11 cellular contexts compared by ENCODE assay signal in the genomic region with DNA sequence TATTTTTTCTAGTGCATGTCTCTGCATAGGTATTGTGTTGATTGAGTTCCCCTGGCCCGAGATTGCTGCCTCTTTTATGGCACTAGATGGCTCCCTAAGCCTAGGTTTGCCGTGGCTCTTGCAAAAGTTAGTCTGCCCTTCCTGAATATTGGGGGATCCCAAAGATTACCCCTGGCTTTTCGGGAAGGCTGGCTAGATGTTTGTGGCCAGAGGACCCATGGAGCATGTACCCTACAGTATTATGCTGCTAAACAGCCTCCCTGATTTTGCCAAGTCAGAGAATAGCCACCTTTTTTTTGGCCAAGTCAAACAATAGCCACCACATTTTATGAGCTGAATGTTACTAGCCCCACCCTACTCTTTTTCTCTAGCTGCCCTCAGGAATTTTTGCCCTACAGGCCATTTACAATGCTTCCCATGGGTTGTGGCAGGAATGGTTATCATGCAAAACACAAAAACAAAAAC.
DNase-seq lines count a peak whose midpoint lies in the region; ATAC-seq and TF ChIP-seq lines count a peak whose summit lies in the region.
"Had no signal": no experiment of that assay in that cellular context is flagged by ENCODE, and none has a peak within 500 bp of the region (broad histone marks: within the 10 kb centered on the region; RNA-seq: fewer than 3 reads in every experiment).

No MANE protein-coding gene starts in this region.

- TF ChIP-seq POLR2A in stomach (IDR thresholded peaks at IDR 0.05): no peak

- WGBS in stomach, 5 donors: 9 to 12% (median 11%) methylated on average over 3 of the region's 3 CpGs

- TF ChIP-seq EP300 in stomach (IDR thresholded peaks at IDR 0.05): no peak

- H3K27me3 Mint-ChIP-seq in mesothelial cell of epicardium (ENCODE audit: low read depth): no peaks in the 10 kb centered on the region

- peaks cover 17% of the 10 kb centered on the region for H3K36me3 Mint-ChIP-seq in mesothelial cell of epicardium

- DNase-seq in AG10803 (ENCODE audit: low read depth) (no peak), HCEC 1CT (peak; percentile 2), iPS DF 4.7 (ENCODE audit: extremely low read depth, low spot score) (peak; percentile 58), activated gamma-delta T cell treated with Interleukin-2 at 50 U/mL for 16 hours (no peak), mesothelial cell of epicardium (ENCODE audit: low spot score in 2 of 2, unreplicated experiment in 2 of 2) (no peak), stomach (no peak)
- DNase-seq: effector memory CD8-positive, alpha-beta T cell; natural killer cell; NCI-H226 had no signal

- ATAC-seq in SK-N-SH treated with all-trans-retinoic acid at 6 μM for 48 hours (0 out of 3 replicates have a peak, but pooled peaks have one; percentile 35), GM18511 (IDR thresholded peaks at IDR 0.05; ENCODE audit: unreplicated experiment) (no peak)
- ATAC-seq: effector memory CD8-positive, alpha-beta T cell; natural killer cell had no signal

- H3K27ac ChIP-seq in stomach: no peak overlapping the region

- H3K4me3 ChIP-seq in AG10803 (ENCODE audit: low read length) (no peak overlapping the region), stomach (no peak overlapping the region)

- H3K4me1 ChIP-seq in stomach: no peaks in the 10 kb centered on the region

- no peaks in the 10 kb centered on the region for H3K27me3 ChIP-seq in stomach

- H3K27ac Mint-ChIP-seq in mesothelial cell of epicardium: no peak overlapping the region
- H3K27ac Mint-ChIP-seq: effector memory CD8-positive, alpha-beta T cell; natural killer cell had no signal

- no peak overlapping the region for H3K4me3 Mint-ChIP-seq in mesothelial cell of epicardium
- H3K4me3 Mint-ChIP-seq: effector memory CD8-positive, alpha-beta T cell; natural killer cell had no signal

- peaks cover 0 to 24% (median 15%) of the 10 kb centered on the region in 4 donors for H3K9me3 ChIP-seq in stomach

- 0 out of 2 replicates have a peak, but pooled peaks have one; percentile 19 for TF ChIP-seq CTCF in AG10803 (conservative IDR thresholded peaks at IDR 0.05; ENCODE audit: low read length)
- TF ChIP-seq CTCF in mesothelial cell of epicardium (IDR thresholded peaks at IDR 0.05; ENCODE audit: unreplicated experiment): no peak
- no peak for TF ChIP-seq CTCF in stomach (IDR thresholded peaks at IDR 0.05)

- H3K9me3 Mint-ChIP-seq in mesothelial cell of epicardium: peaks cover 60% of the 10 kb centered on the region

- intact Hi-C loops in stomach (cut with DNase I; ENCODE audit: low total_unique reads): no loop called here

- H3K36me3 ChIP-seq in stomach: no peaks in the 10 kb centered on the region

- H3K4me1 Mint-ChIP-seq in mesothelial cell of epicardium: no peaks in the 10 kb centered on the region
- H3K4me1 Mint-ChIP-seq: natural killer cell had no signal

TF ChIP-seq in SK-N-SH treated with all-trans-retinoic acid at 6 μM for 48 hours, 23 proteins besides CTCF, POLR2A, EP300 and RAD21:
- TF ChIP-seq RARB (CRISPR knock-in tag; IDR thresholded peaks at IDR 0.05) (no peak), ZFP30 (CRISPR knock-in tag; IDR thresholded peaks at IDR 0.05) (no peak), TCF4 (CRISPR knock-in tag; IDR thresholded peaks at IDR 0.05; ENCODE audit: borderline replicate concordance) (no peak), OSR1 (CRISPR knock-in tag; IDR thresholded peaks at IDR 0.05) (no peak), BACH2 (CRISPR knock-in tag; IDR thresholded peaks at IDR 0.05; ENCODE audit: borderline replicate concordance) (no peak), GLIS3 (CRISPR knock-in tag; IDR thresholded peaks at IDR 0.05) (no peak)
- TF ChIP-seq, protein P1, sequence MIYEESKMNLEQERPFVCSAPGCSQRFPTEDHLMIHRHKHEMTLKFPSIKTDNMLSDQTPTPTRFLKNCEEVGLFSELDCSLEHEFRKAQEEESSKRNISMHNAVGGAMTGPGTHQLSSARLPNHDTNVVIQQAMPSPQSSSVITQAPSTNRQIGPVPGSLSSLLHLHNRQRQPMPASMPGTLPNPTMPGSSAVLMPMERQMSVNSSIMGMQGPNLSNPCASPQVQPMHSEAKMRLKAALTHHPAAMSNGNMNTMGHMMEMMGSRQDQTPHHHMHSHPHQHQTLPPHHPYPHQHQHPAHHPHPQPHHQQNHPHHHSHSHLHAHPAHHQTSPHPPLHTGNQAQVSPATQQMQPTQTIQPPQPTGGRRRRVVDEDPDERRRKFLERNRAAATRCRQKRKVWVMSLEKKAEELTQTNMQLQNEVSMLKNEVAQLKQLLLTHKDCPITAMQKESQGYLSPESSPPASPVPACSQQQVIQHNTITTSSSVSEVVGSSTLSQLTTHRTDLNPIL (CRISPR knock-in tag; IDR thresholded peaks at IDR 0.05; ENCODE audit: low read depth): no peak
- TF ChIP-seq, protein P2, sequence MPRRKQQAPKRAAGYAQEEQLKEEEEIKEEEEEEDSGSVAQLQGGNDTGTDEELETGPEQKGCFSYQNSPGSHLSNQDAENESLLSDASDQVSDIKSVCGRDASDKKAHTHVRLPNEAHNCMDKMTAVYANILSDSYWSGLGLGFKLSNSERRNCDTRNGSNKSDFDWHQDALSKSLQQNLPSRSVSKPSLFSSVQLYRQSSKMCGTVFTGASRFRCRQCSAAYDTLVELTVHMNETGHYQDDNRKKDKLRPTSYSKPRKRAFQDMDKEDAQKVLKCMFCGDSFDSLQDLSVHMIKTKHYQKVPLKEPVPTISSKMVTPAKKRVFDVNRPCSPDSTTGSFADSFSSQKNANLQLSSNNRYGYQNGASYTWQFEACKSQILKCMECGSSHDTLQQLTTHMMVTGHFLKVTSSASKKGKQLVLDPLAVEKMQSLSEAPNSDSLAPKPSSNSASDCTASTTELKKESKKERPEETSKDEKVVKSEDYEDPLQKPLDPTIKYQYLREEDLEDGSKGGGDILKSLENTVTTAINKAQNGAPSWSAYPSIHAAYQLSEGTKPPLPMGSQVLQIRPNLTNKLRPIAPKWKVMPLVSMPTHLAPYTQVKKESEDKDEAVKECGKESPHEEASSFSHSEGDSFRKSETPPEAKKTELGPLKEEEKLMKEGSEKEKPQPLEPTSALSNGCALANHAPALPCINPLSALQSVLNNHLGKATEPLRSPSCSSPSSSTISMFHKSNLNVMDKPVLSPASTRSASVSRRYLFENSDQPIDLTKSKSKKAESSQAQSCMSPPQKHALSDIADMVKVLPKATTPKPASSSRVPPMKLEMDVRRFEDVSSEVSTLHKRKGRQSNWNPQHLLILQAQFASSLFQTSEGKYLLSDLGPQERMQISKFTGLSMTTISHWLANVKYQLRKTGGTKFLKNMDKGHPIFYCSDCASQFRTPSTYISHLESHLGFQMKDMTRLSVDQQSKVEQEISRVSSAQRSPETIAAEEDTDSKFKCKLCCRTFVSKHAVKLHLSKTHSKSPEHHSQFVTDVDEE (CRISPR knock-in tag; IDR thresholded peaks at IDR 0.05): no peak
TF ChIP-seq in SK-N-SH treated with all-trans-retinoic acid at 6 μM for 48 hours: peak in this region for 0.

Comparison
In these comparisons a context has a peak if more than half of its experiments do, and no peak if none do; other contexts are left out.
1. DNase-seq: peak in HCEC 1CT (single experiment) and iPS DF 4.7 (single experiment); none in AG10803 (single experiment), activated gamma-delta T cell treated with Interleukin-2 at 50 U/mL for 16 hours (single experiment), mesothelial cell of epicardium (0 of 2) and stomach (single experiment).